5 cellular contexts compared by ENCODE assay signal in the genomic region with DNA sequence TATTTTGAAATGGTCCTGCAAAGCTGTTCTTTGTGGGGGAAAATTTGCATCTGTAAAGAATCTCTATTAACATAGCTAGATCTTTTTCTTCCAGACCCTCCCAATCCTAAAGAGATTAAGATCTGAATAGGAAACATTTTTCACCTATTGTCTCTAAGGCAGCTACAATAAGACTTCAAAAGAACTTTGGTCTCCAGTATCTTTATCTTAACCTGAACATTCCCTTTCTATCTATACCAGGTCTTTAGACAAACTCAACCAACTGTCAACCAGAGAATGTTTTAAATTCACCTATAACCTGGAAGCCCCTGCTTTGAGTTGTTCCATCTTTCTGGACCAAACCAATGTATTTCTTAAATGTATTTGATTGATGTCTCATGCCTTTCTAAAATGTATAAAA. TPM values are rescaled to one million over a fixed set of nuclear protein-coding genes. Genes with fewer than 3 reads are reported as not detected.
DNase-seq lines count a peak whose midpoint lies in the region; FAIRE-seq and TF ChIP-seq lines count a peak whose summit lies in the region.
"Not testable (repeated sequence)": the region's sequence is repeated elsewhere in the genome, so short reads cannot be mapped to it uniquely, and the experiment has no call there.

No MANE protein-coding gene starts in this region.

- 0 out of 2 replicates have a peak overlapping the region, but pooled peaks have one; percentile 61 for H2BK20ac ChIP-seq in H1 (ENCODE audit: low read length)

- peak overlapping the region; percentile 71 for H3K27ac Mint-ChIP-seq in Caco-2 (ENCODE audit: unreplicated experiment)
- not testable (repeated sequence) for H3K27ac Mint-ChIP-seq in endodermal cell

- H3K79me2 ChIP-seq in H1 (ENCODE audit: control insufficient read depth in 1 of 2, insufficient read depth in 2 of 2, low read length in 2 of 2); mesendoderm (ENCODE audit: control insufficient read depth, insufficient read depth, low read length): not testable (repeated sequence)

- not testable (repeated sequence) for H4K5ac ChIP-seq in H1 (ENCODE audit: insufficient read length, low read depth, low read length); mesendoderm (ENCODE audit: low read length)

- not testable (repeated sequence) for H2BK120ac ChIP-seq in H1 (replicated peaks; ENCODE audit: low read depth, low read length); mesendoderm (ENCODE audit: low read depth, low read length)

- H3K4me1 Mint-ChIP-seq in Caco-2 (ENCODE audit: low read depth, unreplicated experiment) = peaks cover 17% of the 10 kb centered on the region
- not testable (repeated sequence) for H3K4me1 Mint-ChIP-seq in endodermal cell

- H2BK15ac ChIP-seq in H1 (ENCODE audit: low read length); mesendoderm (replicated peaks; ENCODE audit: low read depth): not testable (repeated sequence)

- TF ChIP-seq EP300 in H1 (IDR thresholded peaks at IDR 0.05; ENCODE audit: borderline replicate concordance in 1 of 2, low read depth in 2 of 2, low read length in 2 of 2) = not testable (repeated sequence)

- peak overlapping the region; percentile 84; the same call in 1 of the 2 replicates for H2BK5ac ChIP-seq in H1 (ENCODE audit: low read depth, low read length)
- not testable (repeated sequence) for H2BK5ac ChIP-seq in mesendoderm (ENCODE audit: low read length)

- TF ChIP-seq POLR2A in H1 (IDR thresholded peaks at IDR 0.05; ENCODE audit: control extremely low read depth in 1 of 2, low read depth in 2 of 2, low read length in 2 of 2) = not testable (repeated sequence)

- POLR2A ChIA-PET in Caco-2 (lab: Charles Lee) = interaction anchor here (1.5 kb wide), 1 partner anchor 11 kb away, joined by 4 read pairs; the partner anchor contains the start of gene TMEM254
- POLR2A ChIA-PET in H1 (lab: Charles Lee; ENCODE audit: partially characterized antibody) = interaction anchor here (0.9 to 6.1 kb wide), 3 partner anchors 11 to 64 kb away, joined by 3 to 31 read pairs (median 4); partner anchors contain the start of gene TMEM254

- CTCF ChIA-PET in Caco-2 (lab: Charles Lee) = not testable (repeated sequence)
- CTCF ChIA-PET in H1 (lab: Charles Lee; ENCODE audit: partially characterized antibody) = interaction anchor here (0.7 to 5.0 kb wide), 9 partner anchors 9 to 76 kb away, joined by 3 to 30 read pairs (median 4); no protein-coding TSS in a partner anchor

- H4K20me1 ChIP-seq in H1 (replicated peaks in 1 of 2; ENCODE audit: control insufficient read depth in 1 of 2, insufficient read depth in 2 of 2, low read length in 2 of 2) = not testable (repeated sequence)

- H3K27me3 Mint-ChIP-seq in Caco-2 (ENCODE audit: insufficient read depth, unreplicated experiment); endodermal cell (ENCODE audit: insufficient read depth): not testable (repeated sequence)

- H3K9me3 ChIP-seq in Caco-2 (peaks cover 10% of the 10 kb centered on the region; the same call in 1 of the 2 replicates), endodermal cell (ENCODE audit: control insufficient read depth, low read length) (peaks cover 36% of the 10 kb centered on the region), iPS-18a (ENCODE audit: control insufficient read depth, low read depth, low read length) (peaks cover 13% of the 10 kb centered on the region)
- H3K9me3 ChIP-seq in H1 (ENCODE audit: insufficient read depth in 2 of 2, low read depth in 1 of 2, low read length in 1 of 2) = not testable (repeated sequence)

- not testable (repeated sequence) for H3K18ac ChIP-seq in H1 (ENCODE audit: extremely low read depth, low read length); mesendoderm (ENCODE audit: low read length)

- not testable (repeated sequence) for H3K56ac ChIP-seq in H1 (replicated peaks; ENCODE audit: insufficient read length, low read depth, low read length); mesendoderm (ENCODE audit: low read length)

- H3K4me1 ChIP-seq in Caco-2 (peaks cover 27% of the 10 kb centered on the region), H1 (replicated peaks in 1 of 4; ENCODE audit: control insufficient read depth in 3 of 4, insufficient read depth in 4 of 4, low read length in 3 of 4) (peaks cover 5 to 21% (median 9%) of the 10 kb centered on the region in 4 experiments)
- H3K4me1 ChIP-seq in endodermal cell (ENCODE audit: control insufficient read depth, insufficient read depth, low read length); iPS-18a (ENCODE audit: control insufficient read depth, low read depth, low read length); mesendoderm (ENCODE audit: control insufficient read depth, low read depth, low read length): not testable (repeated sequence)

- H3K4ac ChIP-seq in H1 (replicated peaks; ENCODE audit: insufficient read length, low read depth, low read length); mesendoderm (ENCODE audit: low read depth, low read length): not testable (repeated sequence)

- H2AK5ac ChIP-seq in H1 (ENCODE audit: low read depth, low read length); mesendoderm (ENCODE audit: low read length): not testable (repeated sequence)

- not testable (repeated sequence) for H3K27ac ChIP-seq in H1 (ENCODE audit: low read depth, low read length); endodermal cell (ENCODE audit: low read depth, low read length); iPS-18a (ENCODE audit: low read length); mesendoderm (ENCODE audit: low read depth, low read length)

- not testable (repeated sequence) for H3K14ac ChIP-seq in H1 (ENCODE audit: insufficient read length)

- not testable (repeated sequence) for H3K79me1 ChIP-seq in H1 (ENCODE audit: low read depth, low read length); mesendoderm (ENCODE audit: low read length)

- H3K4me3 Mint-ChIP-seq in Caco-2 (ENCODE audit: unreplicated experiment); endodermal cell: not testable (repeated sequence)

- not testable (repeated sequence) for TF ChIP-seq RAD21 in H1 (IDR thresholded peaks at IDR 0.05 in 1 of 2, conservative IDR thresholded peaks at IDR 0.05 in 1 of 2; ENCODE audit: low read depth in 2 of 2, low read length in 2 of 2)

- not testable (repeated sequence) for DNase-seq in Caco-2; H1 (ENCODE audit: low read depth in 1 of 2, low spot score in 2 of 2); endodermal cell
- peak; percentile 56 for DNase-seq in mesendoderm

- not testable (repeated sequence) for TF ChIP-seq CTCF in Caco-2 (IDR thresholded peaks at IDR 0.05; ENCODE audit: insufficient read depth in 1 of 2, low read depth in 1 of 2, low read length in 1 of 2, severe bottlenecking in 1 of 2, unreplicated experiment in 1 of 2); H1 (IDR thresholded peaks at IDR 0.05; ENCODE audit: control extremely low read depth in 1 of 3, insufficient read depth in 1 of 3, low read depth in 1 of 3, low read length in 3 of 3); endodermal cell (conservative IDR thresholded peaks at IDR 0.05)

- not testable (repeated sequence) for H3K9ac ChIP-seq in H1 (replicated peaks in 1 of 4; ENCODE audit: extremely low read depth in 1 of 4, low read depth in 3 of 4, low read length in 3 of 4); endodermal cell (ENCODE audit: extremely low read depth, low read length, poor library complexity, severe bottlenecking); iPS-18a (ENCODE audit: low read length); mesendoderm (ENCODE audit: low read length)

- not testable (repeated sequence) for H3K4me3 ChIP-seq in Caco-2 (ENCODE audit: low read depth, low read length); mesendoderm (ENCODE audit: low read length)
- H3K4me3 ChIP-seq in H1 (ENCODE audit: extremely low read depth in 1 of 4, insufficient read depth in 2 of 4, low read depth in 3 of 4, low read length in 4 of 4) (peak overlapping the region in 1 of 4 experiments; percentile 31; a peak in 1 of 8 replicates), endodermal cell (ENCODE audit: low read length) (peak overlapping the region; percentile 39), iPS-18a (ENCODE audit: low read length) (peak overlapping the region; percentile 13)

- not testable (repeated sequence) for H3K23me2 ChIP-seq in H1 (ENCODE audit: low read depth, low read length)

- H2BK12ac ChIP-seq in H1 (ENCODE audit: low read depth, low read length) = not testable (repeated sequence)

- not testable (repeated sequence) for H3K23ac ChIP-seq in H1 (ENCODE audit: insufficient read length); mesendoderm (ENCODE audit: low read length)

- FAIRE-seq in H1 (lab: Jason Lieb, UNC) = not testable (repeated sequence)

- not testable (repeated sequence) for H4K91ac ChIP-seq in H1 (replicated peaks; ENCODE audit: insufficient read length, low read length)

- not testable (repeated sequence) for BruUV-seq in Caco-2 (replicated peaks; lab: Mats Ljungman, UMichigan)

- not testable (repeated sequence) for H4K8ac ChIP-seq in H1 (ENCODE audit: extremely low read depth, insufficient read depth, low read length); mesendoderm (ENCODE audit: low read depth, low read length)

- H2AFZ ChIP-seq in H1 (ENCODE audit: low read length) = not testable (repeated sequence)

- H3K9me3 Mint-ChIP-seq in Caco-2 (ENCODE audit: unreplicated experiment) = not testable (repeated sequence)
- H3K9me3 Mint-ChIP-seq in endodermal cell = peaks cover 34% of the 10 kb centered on the region

- peak overlapping the region; percentile 26 to 39; a peak in 3 of 4 replicates for H3K4me2 ChIP-seq in H1 (ENCODE audit: insufficient read depth in 1 of 2, low read depth in 2 of 2, low read length in 2 of 2)
- H3K4me2 ChIP-seq in mesendoderm (ENCODE audit: low read length) = not testable (repeated sequence)

- H3K36me3 ChIP-seq in Caco-2 (ENCODE audit: control insufficient read depth, insufficient read depth, low read length); H1 (ENCODE audit: control insufficient read depth in 2 of 4, insufficient read depth in 4 of 4, low read length in 3 of 4); endodermal cell (ENCODE audit: control insufficient read depth, insufficient read depth, low read length); iPS-18a (ENCODE audit: control insufficient read depth, low read depth, low read length); mesendoderm (ENCODE audit: control insufficient read depth, insufficient read depth, low read length): not testable (repeated sequence)

- H3K36me3 Mint-ChIP-seq in Caco-2 (ENCODE audit: insufficient read depth, unreplicated experiment); endodermal cell (ENCODE audit: low read depth): not testable (repeated sequence)

- not testable (repeated sequence) for H3K27me3 ChIP-seq in Caco-2 (replicated peaks; ENCODE audit: control insufficient read depth, insufficient read depth, low read length); H1 (replicated peaks in 1 of 4; ENCODE audit: control insufficient read depth in 3 of 4, extremely low read depth in 1 of 4, insufficient read depth in 3 of 4, low read length in 3 of 4); endodermal cell (ENCODE audit: control insufficient read depth, insufficient read depth, low read length, poor library complexity, severe bottlenecking); iPS-18a (ENCODE audit: control insufficient read depth, insufficient read depth, low read length); mesendoderm (ENCODE audit: insufficient read depth, low read length, poor library complexity)

- intact Hi-C loops in Caco-2 (cut with micrococcal nuclease; ENCODE audit: unreplicated experiment) = not testable (repeated sequence)

RNA-seq across cellular contexts. Expression of gene TMEM254, which starts 10.6 kb away (rescaled TPM):
- 24.0 and 27.4 TPM in 2 replicates for total RNA-seq in Caco-2 (2022)
- total RNA-seq in H1 (2021; fragmentation: NEBNext Ultra II Directional; extraction: Animal tissue kit (Norgen Biotek cat#: 25700)) = 26.4 and 26.9 TPM in 2 replicates
- polyA plus RNA-seq in H1 (2011; rRNA removed) = 38.7 and 61.2 TPM in 2 replicates
- polyA plus RNA-seq in H1 (2011; cell fraction: cytosol; rRNA removed) = 44.4 TPM
- 19.8 TPM for polyA plus RNA-seq in H1 (2011; cell fraction: nucleus; rRNA removed)
- 24.4 to 32.5 TPM (median 27.6 TPM) in 4 replicates for polyA plus RNA-seq in H1 (2012, experiment 1 of 2)
- polyA plus RNA-seq in H1 (2012, experiment 2 of 2) = 17.7 TPM
- polyA plus RNA-seq in H1 (2013, experiment 1 of 2) = 32.6 TPM
- polyA plus RNA-seq in H1 (2013, experiment 2 of 2) = 39.2 TPM
- 39.0 and 53.2 TPM in 2 replicates for polyA minus RNA-seq in H1 (2011; rRNA and poly(A)+ RNA removed)
- polyA minus RNA-seq in H1 (2011; cell fraction: cytosol; rRNA and poly(A)+ RNA removed) = 12.3 TPM
- 13.1 TPM for polyA minus RNA-seq in H1 (2011; cell fraction: nucleus; rRNA and poly(A)+ RNA removed)
- 10 to 100 TPM; 31.5 to 31.9 TPM for total RNA-seq in endodermal cell
- polyA plus RNA-seq in endodermal cell (2013, experiment 1 of 2) = 47.5 TPM
- polyA plus RNA-seq in endodermal cell (2013, experiment 2 of 2) = 45.7 TPM
- polyA plus RNA-seq in mesendoderm (2013, experiment 1 of 2) = 19.6 TPM
- polyA plus RNA-seq in mesendoderm (2013, experiment 2 of 2) = 20.5 TPM
